Comparison of ENCODE assay signal across 10 cellular contexts in genomic region chr3:71102111-71103039, GRCh38.
DNase-seq lines count a peak whose midpoint lies in the region; ATAC-seq and TF ChIP-seq lines count a peak whose summit lies in the region.
"Had no signal": no experiment of that assay in that cellular context is flagged by ENCODE, and none has a peak within 500 bp of the region (broad histone marks: within the 10 kb centered on the region; RNA-seq: fewer than 3 reads in every experiment).

No MANE protein-coding gene starts in this region.

- no peaks in the 10 kb centered on the region for H4K20me1 ChIP-seq in hepatocyte (ENCODE audit: insufficient read depth, poor library complexity, severe bottlenecking)

- 54% methylated on average over 11 of the region's 11 CpGs for WGBS in hepatocyte (ENCODE audit: low lambda C conversion rate, missing lambda C conversion rate)

- no peaks in the 10 kb centered on the region for H3K27me3 Mint-ChIP-seq in activated CD4-positive, alpha-beta memory T cell treated with anti-CD3 and anti-CD28 coated beads for 36 hours
- no peaks in the 10 kb centered on the region for H3K27me3 Mint-ChIP-seq in activated CD4-positive, alpha-beta memory T cell treated with anti-CD3 and anti-CD28 coated beads, Interleukin-2, amount 10 ng/mL, durations not matched to agents 7 days and 5 days
- no peaks in the 10 kb centered on the region for H3K27me3 Mint-ChIP-seq in activated naive CD8-positive, alpha-beta T cell treated with anti-CD3 and anti-CD28 coated beads, Interleukin-2, amount 50 U/mL, for 24 hours
- H3K27me3 Mint-ChIP-seq in type B pancreatic cell = no peaks in the 10 kb centered on the region

- peak overlapping the region; percentile 89 for H3K27ac Mint-ChIP-seq in activated CD4-positive, alpha-beta memory T cell treated with anti-CD3 and anti-CD28 coated beads for 36 hours
- no peak overlapping the region for H3K27ac Mint-ChIP-seq in activated CD4-positive, alpha-beta memory T cell treated with anti-CD3 and anti-CD28 coated beads, Interleukin-2, amount 10 ng/mL, durations not matched to agents 7 days and 5 days
- H3K27ac Mint-ChIP-seq in activated naive CD8-positive, alpha-beta T cell treated with anti-CD3 and anti-CD28 coated beads, Interleukin-2, amount 50 U/mL, for 24 hours = peak overlapping the region; percentile 95
- H3K27ac Mint-ChIP-seq in type B pancreatic cell = peak overlapping the region; percentile 46
- peak overlapping the region in 1 of 2 donors; percentile 91 for H3K27ac Mint-ChIP-seq in activated naive CD4-positive, alpha-beta T cell treated with anti-CD3 and anti-CD28 coated beads, Interleukin-2, amount 50 U/mL, for 72 hours

- intact Hi-C loops in activated CD4-positive, alpha-beta memory T cell treated with anti-CD3 and anti-CD28 coated beads for 36 hours (cut with micrococcal nuclease) = no loop called here

- H3K4me3 ChIP-seq in hepatocyte = no peak overlapping the region
- H3K4me3 ChIP-seq: lung had no signal

- H3K79me2 ChIP-seq in hepatocyte = peaks cover 87% of the 10 kb centered on the region

- H3K27me3 ChIP-seq in hepatocyte = no peaks in the 10 kb centered on the region

- peak overlapping the region; percentile 41 for H3K4me3 Mint-ChIP-seq in activated CD4-positive, alpha-beta memory T cell treated with anti-CD3 and anti-CD28 coated beads for 36 hours
- H3K4me3 Mint-ChIP-seq in activated CD4-positive, alpha-beta memory T cell treated with anti-CD3 and anti-CD28 coated beads, Interleukin-2, amount 10 ng/mL, durations not matched to agents 7 days and 5 days = no peak overlapping the region
- peak overlapping the region; percentile 72 for H3K4me3 Mint-ChIP-seq in activated naive CD8-positive, alpha-beta T cell treated with anti-CD3 and anti-CD28 coated beads, Interleukin-2, amount 50 U/mL, for 24 hours
- peak overlapping the region; percentile 1 for H3K4me3 Mint-ChIP-seq in type B pancreatic cell

- CTCF ChIA-PET in activated CD4-positive, alpha-beta memory T cell treated with anti-CD3 and anti-CD28 coated beads for 36 hours (lab: Charles Lee) = interaction anchor here (0.6 to 2.1 kb wide), 4 partner anchors 32 to 483 kb away, joined by 3 to 4 read pairs (median 3); no protein-coding TSS in a partner anchor
- CTCF ChIA-PET in activated CD4-positive, alpha-beta memory T cell treated with anti-CD3 and anti-CD28 coated beads, Interleukin-2, amount 10 ng/mL, durations not matched to agents 7 days and 5 days (lab: Charles Lee) = interaction anchor here (0.9 to 1.3 kb wide), 3 partner anchors 10 to 154 kb away, joined by 3 read pairs; no protein-coding TSS in a partner anchor

- peaks cover 80% of the 10 kb centered on the region for H3K4me1 Mint-ChIP-seq in activated CD4-positive, alpha-beta memory T cell treated with anti-CD3 and anti-CD28 coated beads for 36 hours (ENCODE audit: low read depth)
- H3K4me1 Mint-ChIP-seq in activated CD4-positive, alpha-beta memory T cell treated with anti-CD3 and anti-CD28 coated beads, Interleukin-2, amount 10 ng/mL, durations not matched to agents 7 days and 5 days = peaks cover 60% of the 10 kb centered on the region
- H3K4me1 Mint-ChIP-seq in activated naive CD8-positive, alpha-beta T cell treated with anti-CD3 and anti-CD28 coated beads, Interleukin-2, amount 50 U/mL, for 24 hours = peaks cover 96% of the 10 kb centered on the region
- peaks cover 60% of the 10 kb centered on the region for H3K4me1 Mint-ChIP-seq in type B pancreatic cell (ENCODE audit: unreplicated experiment)

- H3K27ac ChIP-seq in hepatocyte = peak overlapping the region; percentile 67
- H3K27ac ChIP-seq: C4-2B had no signal

- peaks cover 25% of the 10 kb centered on the region for H3K4me1 ChIP-seq in hepatocyte (ENCODE audit: insufficient read depth)

- H3K9me2 ChIP-seq in hepatocyte (replicated peaks; ENCODE audit: insufficient read depth) = no peaks in the 10 kb centered on the region

- POLR2A ChIA-PET in activated CD4-positive, alpha-beta memory T cell treated with anti-CD3 and anti-CD28 coated beads for 36 hours (lab: Charles Lee) = interaction anchor here (0.7 to 3.1 kb wide), 9 partner anchors 8 to 200 kb away, joined by 3 to 12 read pairs (median 4); no protein-coding TSS in a partner anchor
- POLR2A ChIA-PET in activated CD4-positive, alpha-beta memory T cell treated with anti-CD3 and anti-CD28 coated beads, Interleukin-2, amount 10 ng/mL, durations not matched to agents 7 days and 5 days (lab: Charles Lee) = interaction anchor here (1.3 to 2.6 kb wide), 3 partner anchors 8 to 39 kb away, joined by 3 to 8 read pairs (median 3); no protein-coding TSS in a partner anchor

- peak overlapping the region; percentile 23 for H3K4me2 ChIP-seq in hepatocyte

- no peak overlapping the region for H2AFZ ChIP-seq in hepatocyte

- no peaks in the 10 kb centered on the region for H3K9me3 ChIP-seq in hepatocyte (ENCODE audit: low read depth)

- DNase-seq in activated CD4-positive, alpha-beta memory T cell treated with anti-CD3 and anti-CD28 coated beads for 36 hours = no peak
- DNase-seq in activated CD4-positive, alpha-beta memory T cell treated with anti-CD3 and anti-CD28 coated beads, Interleukin-2, amount 10 ng/mL, durations not matched to agents 7 days and 5 days = no peak
- DNase-seq in activated naive CD8-positive, alpha-beta T cell treated with anti-CD3 and anti-CD28 coated beads, Interleukin-2, amount 50 U/mL, for 24 hours = no peak
- DNase-seq in hepatocyte (ENCODE audit: low spot score) = peak; percentile 44
- DNase-seq in type B pancreatic cell (ENCODE audit: extremely low spot score, unreplicated experiment) = no peak
- no peak for DNase-seq in SHP77 (lab: John Stamatoyannopoulos, UW)
- DNase-seq in stimulated activated CD4-positive, alpha-beta T cell treated with anti-CD3 and anti-CD28 coated beads, Interleukin-2, amount 100 ng/mL, for 24 hours = no peak
- no peak for DNase-seq in activated naive CD4-positive, alpha-beta T cell treated with anti-CD3 and anti-CD28 coated beads, Interleukin-2, amount 50 U/mL, for 72 hours (ENCODE audit: low spot score in 2 of 2)

- no peak for ATAC-seq in activated naive CD8-positive, alpha-beta T cell treated with anti-CD3 and anti-CD28 coated beads, Interleukin-2, amount 50 U/mL, for 24 hours
- ATAC-seq in activated naive CD4-positive, alpha-beta T cell treated with anti-CD3 and anti-CD28 coated beads, Interleukin-2, amount 50 U/mL, for 72 hours = no peak

- no peaks in the 10 kb centered on the region for H3K36me3 ChIP-seq in hepatocyte (replicated peaks; ENCODE audit: insufficient read depth, low read depth)

- no peaks in the 10 kb centered on the region for H3K9me3 Mint-ChIP-seq in activated CD4-positive, alpha-beta memory T cell treated with anti-CD3 and anti-CD28 coated beads for 36 hours
- H3K9me3 Mint-ChIP-seq in activated CD4-positive, alpha-beta memory T cell treated with anti-CD3 and anti-CD28 coated beads, Interleukin-2, amount 10 ng/mL, durations not matched to agents 7 days and 5 days = no peaks in the 10 kb centered on the region
- no peaks in the 10 kb centered on the region for H3K9me3 Mint-ChIP-seq in activated naive CD8-positive, alpha-beta T cell treated with anti-CD3 and anti-CD28 coated beads, Interleukin-2, amount 50 U/mL, for 24 hours
- H3K9me3 Mint-ChIP-seq in type B pancreatic cell = no peaks in the 10 kb centered on the region
- H3K9me3 Mint-ChIP-seq in activated naive CD4-positive, alpha-beta T cell treated with anti-CD3 and anti-CD28 coated beads, Interleukin-2, amount 50 U/mL, for 72 hours = no peaks in the 10 kb centered on the region

- peaks cover 14% of the 10 kb centered on the region for H3K36me3 Mint-ChIP-seq in activated CD4-positive, alpha-beta memory T cell treated with anti-CD3 and anti-CD28 coated beads for 36 hours
- H3K36me3 Mint-ChIP-seq in activated CD4-positive, alpha-beta memory T cell treated with anti-CD3 and anti-CD28 coated beads, Interleukin-2, amount 10 ng/mL, durations not matched to agents 7 days and 5 days (ENCODE audit: low read depth) = peaks cover 22% of the 10 kb centered on the region
- peaks cover 80% of the 10 kb centered on the region for H3K36me3 Mint-ChIP-seq in activated naive CD8-positive, alpha-beta T cell treated with anti-CD3 and anti-CD28 coated beads, Interleukin-2, amount 50 U/mL, for 24 hours (ENCODE audit: low read depth)
- H3K36me3 Mint-ChIP-seq in type B pancreatic cell = peaks cover 9% of the 10 kb centered on the region
- H3K36me3 Mint-ChIP-seq in activated naive CD4-positive, alpha-beta T cell treated with anti-CD3 and anti-CD28 coated beads, Interleukin-2, amount 50 U/mL, for 72 hours = peaks cover 13 to 38% of the 10 kb centered on the region in 2 donors

- TF ChIP-seq CTCF in hepatocyte (IDR thresholded peaks at IDR 0.05; ENCODE audit: poor library complexity) = no peak
- no peak for TF ChIP-seq CTCF in type B pancreatic cell (conservative IDR thresholded peaks at IDR 0.05)
